Comparison of ENCODE assay signal across 8 cellular contexts in the genomic region with DNA sequence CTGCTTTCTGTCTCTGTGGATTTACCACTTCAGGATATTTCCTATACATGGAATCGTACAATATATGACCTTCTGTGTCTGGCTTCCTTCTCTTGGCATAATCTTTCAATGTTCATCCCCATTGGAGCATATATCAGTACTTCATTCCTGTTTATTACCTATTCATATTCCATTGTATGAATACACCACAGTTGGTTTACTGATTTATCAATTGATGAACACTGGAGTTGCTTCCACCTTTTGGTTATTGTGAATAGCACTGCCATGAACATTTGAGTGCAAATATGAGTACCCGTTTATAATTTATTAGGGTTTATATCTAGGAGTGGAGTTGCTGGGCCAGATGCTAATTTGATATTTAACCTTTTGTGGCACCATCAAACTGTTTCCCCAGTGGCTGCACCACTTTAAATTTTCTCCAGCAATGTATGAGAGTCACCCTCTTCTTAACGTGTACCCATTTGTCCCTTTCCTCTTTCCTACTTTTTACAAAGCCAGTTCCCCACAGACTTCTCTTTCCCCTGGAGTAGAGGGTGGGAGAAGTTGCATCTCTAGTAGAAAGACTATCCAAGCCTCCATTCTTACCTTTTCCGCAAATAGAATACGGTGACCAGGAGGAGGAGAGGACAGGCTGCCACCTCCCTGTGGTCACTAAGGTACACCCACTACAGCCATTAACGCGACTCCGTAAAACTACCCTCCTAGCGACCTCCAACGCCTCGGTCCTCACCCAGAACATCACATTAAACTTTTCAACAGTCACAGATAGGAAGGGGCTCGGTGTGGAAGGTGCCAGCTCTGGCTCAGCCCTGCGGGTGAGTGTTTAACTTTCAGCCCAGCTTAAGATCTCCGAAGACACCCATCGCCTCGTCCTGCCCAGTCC. TPM values are rescaled to one million over a fixed set of nuclear protein-coding genes. Genes with fewer than 3 reads are reported as not detected.
DNase-seq lines count a peak whose midpoint lies in the region; ATAC-seq, FAIRE-seq and TF ChIP-seq lines count a peak whose summit lies in the region.

No MANE protein-coding gene starts in this region.

- TF ChIP-seq CTCF in A549 (IDR thresholded peaks at IDR 0.05) = no peak
- TF ChIP-seq CTCF in HCT116 (IDR thresholded peaks at IDR 0.05 in 2 of 3, conservative IDR thresholded peaks at IDR 0.05 in 1 of 3; ENCODE audit: borderline replicate concordance in 1 of 3, insufficient read depth in 1 of 3, low read depth in 2 of 3, low read length in 2 of 3) = no peak
- TF ChIP-seq CTCF in mammary epithelial cell (conservative IDR thresholded peaks at IDR 0.05 in 1 of 2, IDR thresholded peaks at IDR 0.05 in 1 of 2; ENCODE audit: extremely low read depth in 1 of 2, insufficient read depth in 1 of 2, low read depth in 1 of 2, low read length in 2 of 2) = no peak

- DNase-seq in A549 (ENCODE audit: low read depth in 1 of 2, low spot score in 1 of 2) (no peak), HCT116 (ENCODE audit: low read depth, low spot score) (no peak), mammary epithelial cell (no peak), glomerular visceral epithelial cell (ENCODE audit: extremely low spot score) (no peak), RPMI8226 (no peak), NCI-H1436 (lab: John Stamatoyannopoulos, UW) (no peak), ureter (ENCODE audit: low spot score) (no peak)

- peaks cover 61% of the 10 kb centered on the region for H3K4me1 ChIP-seq in A549
- peaks cover 81 to 90% of the 10 kb centered on the region in 2 experiments for H3K4me1 ChIP-seq in HCT116 (ENCODE audit: control insufficient read depth in 1 of 2, insufficient read depth in 2 of 2, low read length in 2 of 2)
- peaks cover 56% of the 10 kb centered on the region for H3K4me1 ChIP-seq in mammary epithelial cell (ENCODE audit: insufficient read depth, low read length)
- H3K4me1 ChIP-seq in mononuclear cell (ENCODE audit: insufficient read depth, low read length) = peaks cover 49% of the 10 kb centered on the region

- TF ChIP-seq RAD21 in A549 (conservative IDR thresholded peaks at IDR 0.05 in 1 of 2, IDR thresholded peaks at IDR 0.05 in 1 of 2) (no peak), HCT116 (IDR thresholded peaks at IDR 0.05; ENCODE audit: low read depth) (no peak)

- FAIRE-seq in A549 (lab: Jason Lieb, UNC) = no peak

- H3K9me3 ChIP-seq in A549 (no peaks in the 10 kb centered on the region), HCT116 (ENCODE audit: control insufficient read depth in 1 of 2, insufficient read depth in 1 of 2, low read depth in 1 of 2, low read length in 2 of 2) (no peaks in the 10 kb centered on the region), mammary epithelial cell (replicated peaks; ENCODE audit: insufficient read depth, low read length) (no peaks in the 10 kb centered on the region), mononuclear cell (ENCODE audit: low read depth, low read length) (no peaks in the 10 kb centered on the region)

- no peak for TF ChIP-seq EP300 in A549 (IDR thresholded peaks at IDR 0.05)

- TF ChIP-seq POLR2A in A549 (IDR thresholded peaks at IDR 0.05; ENCODE audit: low read length) (peak; percentile 61), HCT116 (IDR thresholded peaks at IDR 0.05; ENCODE audit: borderline replicate concordance, extremely low read depth, insufficient read depth, insufficient read length) (peak; percentile 33)

- no peaks in the 10 kb centered on the region for H4K20me1 ChIP-seq in HCT116 (ENCODE audit: insufficient read depth)
- H4K20me1 ChIP-seq in mammary epithelial cell (ENCODE audit: insufficient read depth, low read length) = no peaks in the 10 kb centered on the region

- H3K9me2 ChIP-seq in HCT116 (ENCODE audit: insufficient read depth) = no peaks in the 10 kb centered on the region

- CTCF ChIA-PET in A549 (lab: Yijun Ruan, JAX) (interaction anchor here (0.7 to 3.0 kb wide), 8 partner anchors 8 to 82 kb away, joined by 3 to 24 read pairs (median 6); no protein-coding TSS in a partner anchor), HCT116 (lab: Charles Lee) (interaction anchor here (0.6 to 1.5 kb wide), 5 partner anchors 9 to 146 kb away, joined by 3 to 12 read pairs (median 3); a partner anchor contains a TSS), mammary epithelial cell (lab: Charles Lee; ENCODE audit: low non-redundant PET) (no interaction called here)

- peak overlapping the region; percentile 97 to 98 for H3K27ac ChIP-seq in A549
- H3K27ac ChIP-seq in HCT116 (ENCODE audit: low read depth, low read length) = peak overlapping the region; percentile 99
- H3K27ac ChIP-seq in mammary epithelial cell (ENCODE audit: insufficient read depth, low read depth, low read length) = peak overlapping the region; percentile 90

- intact Hi-C loops in HCT116 (cut with micrococcal nuclease) (loop anchor here (1.0 kb wide), 2 partner anchors 26 to 30 kb away; no protein-coding TSS in a partner anchor), mammary epithelial cell (cut with micrococcal nuclease) (loop anchor here (1.0 to 5.0 kb wide), 3 partner anchors 8 to 35 kb away; a partner anchor contains a TSS)

- peaks cover 17% of the 10 kb centered on the region for H3K79me2 ChIP-seq in HCT116 (ENCODE audit: insufficient read depth, low read length)
- peaks cover 13% of the 10 kb centered on the region for H3K79me2 ChIP-seq in mammary epithelial cell (ENCODE audit: insufficient read depth, low read length)

- H2AFZ ChIP-seq in HCT116 (ENCODE audit: low read depth, low read length, poor library complexity, severe bottlenecking) (no peak overlapping the region), mammary epithelial cell (ENCODE audit: low read depth, low read length) (peak overlapping the region; percentile 39)

- no peaks in the 10 kb centered on the region for H3K27me3 ChIP-seq in HCT116 (ENCODE audit: insufficient read depth, low read length)
- H3K27me3 ChIP-seq in mammary epithelial cell (ENCODE audit: insufficient read depth, low read length) = no peaks in the 10 kb centered on the region
- H3K27me3 ChIP-seq in mononuclear cell (ENCODE audit: insufficient read depth, low read length) = no peaks in the 10 kb centered on the region

- RAD21 ChIA-PET in HCT116 (lab: Charles Lee; ENCODE audit: low non-redundant PET in 1 of 2, low total read pairs in 2 of 2, uncharacterized antibody in 2 of 2, unreplicated experiment in 2 of 2) = interaction anchor here (0.8 to 2.3 kb wide), 6 partner anchors 25 to 65 kb away, joined by 3 to 16 read pairs (median 6); a partner anchor contains a TSS

- BruUV-seq in HCT116 (replicated peaks; lab: Mats Ljungman, UMichigan) = TSS peak; percentile 92
- TSS peak; percentile 83 for BruUV-seq in mammary epithelial cell (replicated peaks; lab: Mats Ljungman, UMichigan)

- H3K4me3 ChIP-seq in A549 (peak overlapping the region; percentile 39), HCT116 (replicated peaks in 1 of 2; ENCODE audit: low read depth in 1 of 2, low read length in 2 of 2) (peak overlapping the region; percentile 60 to 70), mammary epithelial cell (replicated peaks in 1 of 3; ENCODE audit: insufficient read depth in 1 of 3, low read depth in 2 of 3, low read length in 3 of 3) (peak overlapping the region; percentile 46 to 48 (median 47)), mononuclear cell (ENCODE audit: low read length) (peak overlapping the region; percentile 55)

- ATAC-seq in A549 = peak; percentile 9 to 20; a peak in 4 of 6 replicates
- ATAC-seq in HCT116 = peak; percentile 19

- H3K36me3 ChIP-seq in HCT116 (ENCODE audit: control insufficient read depth in 1 of 2, insufficient read depth in 2 of 2, low read length in 2 of 2) = no peaks in the 10 kb centered on the region
- no peaks in the 10 kb centered on the region for H3K36me3 ChIP-seq in mammary epithelial cell (ENCODE audit: insufficient read depth, low read length)

- dilution Hi-C loops in mammary epithelial cell (cut with HindIII; ENCODE audit: low sequenced_read_pairs) = no loop called here

- H3K4me2 ChIP-seq in A549 (peak overlapping the region; percentile 97), HCT116 (ENCODE audit: low read length) (peak overlapping the region; percentile 79), mammary epithelial cell (ENCODE audit: insufficient read depth, low read depth, low read length) (peak overlapping the region; percentile 88)

- H3K9ac ChIP-seq in HCT116 (ENCODE audit: low read length) = peak overlapping the region; percentile 84
- H3K9ac ChIP-seq in mammary epithelial cell (ENCODE audit: insufficient read depth, low read length) = peak overlapping the region; percentile 93

- 12% methylated on average over 14 of the region's 16 CpGs for WGBS in A549 (ENCODE audit: missing lambda C conversion rate)
- WGBS in mammary epithelial cell (ENCODE audit: low coverage, missing lambda C conversion rate) = 12% methylated on average over 8 of the region's 16 CpGs

- POLR2A ChIA-PET in A549 (lab: Yijun Ruan, JAX) (interaction anchor here (0.5 to 3.1 kb wide), 25 partner anchors 8 to 446 kb away, joined by 3 to 143 read pairs (median 4); a partner anchor contains a TSS), HCT116 (lab: Charles Lee) (interaction anchor here (0.7 to 3.9 kb wide), 27 partner anchors 7 to 660 kb away, joined by 3 to 52 read pairs (median 4); a partner anchor contains a TSS)

- in situ Hi-C loops in mammary epithelial cell (cut with MboI; ENCODE audit: low sequenced_read_pairs in 2 of 2) = no loop called here

TF ChIP-seq in HCT116, 20 proteins besides CTCF, POLR2A, EP300 and RAD21 (continues in another document):
- TF ChIP-seq ZFX (IDR thresholded peaks at IDR 0.05) (no peak), CEBPB (IDR thresholded peaks at IDR 0.05; ENCODE audit: low read depth) (no peak), EZH2phosphoT487 (IDR thresholded peaks at IDR 0.05; ENCODE audit: borderline replicate concordance) (no peak)

RNA-seq across cellular contexts. Expression of a gene that starts 25.6 kb away (rescaled TPM):
- polyA plus RNA-seq in A549 (2011; rRNA removed) (329 and 348 TPM in 2 replicates), A549 (2017; fragmentation: RNase III; extraction: RNeasy Plus Mini Kit Qiagen cat#74134 plus additional on column Dnase treatment) (157 to 496 TPM (median 416 TPM) in 3 replicates), mammary epithelial cell (1,049 TPM)
- 66.6 and 81.4 TPM in 2 replicates for polyA plus RNA-seq in A549 (2012; cell fraction: cytosol; rRNA removed)
- 73.4 and 80.0 TPM in 2 replicates for polyA plus RNA-seq in A549 (2012; cell fraction: nucleus; rRNA removed)
- polyA minus RNA-seq in A549 (2011; rRNA and poly(A)+ RNA removed) = 331 and 353 TPM in 2 replicates
- total RNA-seq in HCT116 (2021; ENCODE audit: unreplicated experiment) (652 TPM), mammary epithelial cell (100 to 1,000 TPM; 348 to 939 TPM), mononuclear cell (1.9 TPM), ureter (45.8 TPM)
- 312 and 348 TPM in 2 replicates for polyA plus RNA-seq in HCT116 (2012)
- polyA minus RNA-seq in mammary epithelial cell = 2,037 TPM

RNA-seq across cellular contexts. Expression of a gene that starts 42.6 kb away (rescaled TPM):
- polyA plus RNA-seq in A549 (2011; rRNA removed) (0.06 and 0.26 TPM in 2 replicates), A549 (2017; fragmentation: RNase III; extraction: RNeasy Plus Mini Kit Qiagen cat#74134 plus additional on column Dnase treatment) (0.08 to 0.11 TPM (median 0.10 TPM) in 3 replicates), mammary epithelial cell (not detected)
- 0.01 TPM in 1 of 2 replicates, not detected in the other for polyA plus RNA-seq in A549 (2012; cell fraction: cytosol; rRNA removed)
- 0.04 TPM in 1 of 2 replicates, not detected in the other for polyA plus RNA-seq in A549 (2012; cell fraction: nucleus; rRNA removed)
- polyA minus RNA-seq in A549 (2011; rRNA and poly(A)+ RNA removed) = 0.24 TPM in 1 of 2 replicates, not detected in the other
- total RNA-seq in HCT116 (2021; ENCODE audit: unreplicated experiment) (0.17 TPM), mammary epithelial cell (not detected), mononuclear cell (under 0.01 TPM), ureter (0.16 TPM)
- 0.09 and 0.15 TPM in 2 replicates for polyA plus RNA-seq in HCT116 (2012)
- polyA minus RNA-seq in mammary epithelial cell = not detected

Comparison
In these comparisons a context has a peak if more than half of its experiments do, and no peak if none do; other contexts are left out.
1. RNA of a gene that starts 25.6 kb away (total RNA-seq): 348 to 939 TPM in mammary epithelial cell, 652 TPM in HCT116 (single experiment) and 45.8 TPM in ureter (single experiment); 1.9 TPM in mononuclear cell (single experiment); every median in the first group is over 10 times any median in the second.
2. Peak in every context shown above with its lines, with median percentiles within 50 percentile points of each other: H3K27ac ChIP-seq, H3K4me2 ChIP-seq and H3K4me3 ChIP-seq.